Comparison of ENCODE assay signal across 13 cellular contexts in genomic region chr11:64644348-64645242, GRCh38. TPM values are rescaled to one million over a fixed set of nuclear protein-coding genes. Genes with fewer than 3 reads are reported as not detected.
DNase-seq lines count a peak whose midpoint lies in the region; ATAC-seq and TF ChIP-seq lines count a peak whose summit lies in the region.
"Had no signal": no experiment of that assay in that cellular context is flagged by ENCODE, and none has a peak within 500 bp of the region (broad histone marks: within the 10 kb centered on the region; RNA-seq: fewer than 3 reads in every experiment).

No MANE protein-coding gene starts in this region.

- no peak for TF ChIP-seq POLR2A in prostate gland (IDR thresholded peaks at IDR 0.05)

- TF ChIP-seq CTCF in natural killer cell (IDR thresholded peaks at IDR 0.05) (no peak), fibroblast of villous mesenchyme (IDR thresholded peaks at IDR 0.05; ENCODE audit: insufficient read depth, low read depth, low read length) (peak; percentile 7), prostate gland (IDR thresholded peaks at IDR 0.05) (no peak)

- no peak overlapping the region for H3K27ac Mint-ChIP-seq in natural killer cell
- H3K27ac Mint-ChIP-seq in natural killer cell treated with Interleukin-12 subunit alpha and Interleukin-12 subunit beta and Interleukin-15 and Interleukin-18, amount 100 ng/mL, for 72 hours = no peak overlapping the region
- no peak overlapping the region for H3K27ac Mint-ChIP-seq in activated naive CD4-positive, alpha-beta T cell treated with anti-CD3 and anti-CD28 coated beads for 36 hours
- H3K27ac Mint-ChIP-seq: activated T-helper 2 cell treated with anti-CD3 and anti-CD28 coated beads, Interferon-gamma antibody, Interleukin-2, Interleukin-4, amounts not matched to agents 10 μg/mL and 5 μg/mL and 100 μg/mL, durations not matched to agents 14 hours and 24 hours and 36 hours; T-helper 17 cell had no signal

- no peaks in the 10 kb centered on the region for H3K9me3 ChIP-seq in prostate gland

- H3K27ac ChIP-seq in prostate gland = no peak overlapping the region

- H3K4me3 ChIP-seq in fibroblast of villous mesenchyme (ENCODE audit: low read depth, low read length) (no peak overlapping the region), prostate gland (no peak overlapping the region)

- peak overlapping the region; percentile 25 for H3K4me3 Mint-ChIP-seq in natural killer cell
- H3K4me3 Mint-ChIP-seq in natural killer cell treated with Interleukin-12 subunit alpha and Interleukin-12 subunit beta and Interleukin-15 and Interleukin-18, amount 100 ng/mL, for 72 hours = no peak overlapping the region
- H3K4me3 Mint-ChIP-seq in activated naive CD4-positive, alpha-beta T cell treated with anti-CD3 and anti-CD28 coated beads for 36 hours = no peak overlapping the region

- no peaks in the 10 kb centered on the region for H3K36me3 ChIP-seq in prostate gland

- H3K36me3 Mint-ChIP-seq in natural killer cell = no peaks in the 10 kb centered on the region
- H3K36me3 Mint-ChIP-seq in natural killer cell treated with Interleukin-12 subunit alpha and Interleukin-12 subunit beta and Interleukin-15 and Interleukin-18, amount 100 ng/mL, for 72 hours = no peaks in the 10 kb centered on the region
- H3K36me3 Mint-ChIP-seq in activated naive CD4-positive, alpha-beta T cell treated with anti-CD3 and anti-CD28 coated beads for 36 hours (ENCODE audit: low read depth) = no peaks in the 10 kb centered on the region

- peak in 2 of 3 donors; percentile 35 to 36 for ATAC-seq in natural killer cell
- no peak for ATAC-seq in natural killer cell treated with Interleukin-12 subunit alpha and Interleukin-12 subunit beta and Interleukin-15 and Interleukin-18, amount 100 ng/mL, for 72 hours
- ATAC-seq: T-helper 17 cell had no signal

- H3K27me3 ChIP-seq in prostate gland (replicated peaks; ENCODE audit: insufficient read depth) = peaks cover 9% of the 10 kb centered on the region

- CTCF ChIA-PET in activated naive CD4-positive, alpha-beta T cell treated with anti-CD3 and anti-CD28 coated beads for 36 hours (lab: Charles Lee) = interaction anchor here (0.9 to 1.3 kb wide), 3 partner anchors 11 to 90 kb away, joined by 3 to 4 read pairs (median 3); no protein-coding TSS in a partner anchor

- H3K4me1 ChIP-seq in prostate gland (replicated peaks) = no peaks in the 10 kb centered on the region

- peaks cover 0 to 5% of the 10 kb centered on the region in 2 donors for H3K4me1 Mint-ChIP-seq in natural killer cell
- peaks cover 0 to 3% of the 10 kb centered on the region in 2 donors for H3K4me1 Mint-ChIP-seq in natural killer cell treated with Interleukin-12 subunit alpha and Interleukin-12 subunit beta and Interleukin-15 and Interleukin-18, amount 100 ng/mL, for 72 hours (ENCODE audit: low read depth in 2 of 2)
- peaks cover 2% of the 10 kb centered on the region for H3K4me1 Mint-ChIP-seq in activated naive CD4-positive, alpha-beta T cell treated with anti-CD3 and anti-CD28 coated beads for 36 hours (ENCODE audit: low read depth)

- intact Hi-C loops in natural killer cell (cut with micrococcal nuclease) = no loop called here
- intact Hi-C loops in activated naive CD4-positive, alpha-beta T cell treated with anti-CD3 and anti-CD28 coated beads for 36 hours (cut with micrococcal nuclease) = no loop called here
- intact Hi-C loops in prostate gland (cut with DNase I) = no loop called here

- 45% methylated on average over 14 of the region's 14 CpGs for WGBS in prostate gland

- peaks cover 12 to 23% of the 10 kb centered on the region in 2 donors for H3K27me3 Mint-ChIP-seq in natural killer cell (ENCODE audit: low read depth in 2 of 2)
- peaks cover 24 to 29% of the 10 kb centered on the region in 2 donors for H3K27me3 Mint-ChIP-seq in natural killer cell treated with Interleukin-12 subunit alpha and Interleukin-12 subunit beta and Interleukin-15 and Interleukin-18, amount 100 ng/mL, for 72 hours
- peaks cover 24% of the 10 kb centered on the region for H3K27me3 Mint-ChIP-seq in activated naive CD4-positive, alpha-beta T cell treated with anti-CD3 and anti-CD28 coated beads for 36 hours (ENCODE audit: low read depth)

- no peak for DNase-seq in natural killer cell
- DNase-seq in natural killer cell treated with Interleukin-12 subunit alpha and Interleukin-12 subunit beta and Interleukin-15 and Interleukin-18, amount 100 ng/mL, for 72 hours (ENCODE audit: low spot score) = no peak
- DNase-seq in NCI-H69 (lab: John Stamatoyannopoulos, UW) = peak; percentile 36
- no peak for DNase-seq in fibroblast of villous mesenchyme (ENCODE audit: low read depth)
- no peak for DNase-seq in NCI-H128 (lab: John Stamatoyannopoulos, UW; ENCODE audit: unreplicated experiment)
- no peak for DNase-seq in NCI-H226
- DNase-seq in activated naive CD4-positive, alpha-beta T cell treated with anti-CD3 and anti-CD28 coated beads for 36 hours = no peak
- no peak for DNase-seq in prostate gland (ENCODE audit: low spot score)
- DNase-seq: left ventricle myocardium superior, NCI-H2029 treated with DMSO at 0.1 percent for 48 hours, T-helper 17 cell had no signal

- no peaks in the 10 kb centered on the region for H3K9me3 Mint-ChIP-seq in natural killer cell
- no peaks in the 10 kb centered on the region for H3K9me3 Mint-ChIP-seq in natural killer cell treated with Interleukin-12 subunit alpha and Interleukin-12 subunit beta and Interleukin-15 and Interleukin-18, amount 100 ng/mL, for 72 hours
- H3K9me3 Mint-ChIP-seq in activated naive CD4-positive, alpha-beta T cell treated with anti-CD3 and anti-CD28 coated beads for 36 hours = no peaks in the 10 kb centered on the region
- H3K9me3 Mint-ChIP-seq: activated T-helper 2 cell treated with anti-CD3 and anti-CD28 coated beads, Interferon-gamma antibody, Interleukin-2, Interleukin-4, amounts not matched to agents 10 μg/mL and 5 μg/mL and 100 μg/mL, durations not matched to agents 14 hours and 24 hours and 36 hours had no signal

RNA-seq across cellular contexts. Expression of gene SLC22A12, which starts 53.6 kb away (rescaled TPM):
- total RNA-seq in natural killer cell (not detected), fibroblast of villous mesenchyme (not detected in 2 replicates), prostate gland (not detected)
- total RNA-seq in natural killer cell treated with Interleukin-12 subunit alpha and Interleukin-12 subunit beta and Interleukin-15 and Interleukin-18, amount 100 ng/mL, for 72 hours = not detected
- total RNA-seq in activated naive CD4-positive, alpha-beta T cell treated with anti-CD3 and anti-CD28 coated beads for 36 hours = not detected
- total RNA-seq: activated T-helper 2 cell treated with anti-CD3 and anti-CD28 coated beads, Interferon-gamma antibody, Interleukin-2, Interleukin-4, amounts not matched to agents 10 μg/mL and 5 μg/mL and 100 μg/mL, durations not matched to agents 14 hours and 24 hours and 36 hours; left ventricle myocardium superior; skeletal muscle tissue; T-helper 17 cell had no signal

Comparison
In these comparisons a context has a peak if more than half of its experiments do, and no peak if none do; other contexts are left out.
1. ATAC-seq: peak in natural killer cell (2 of 3); none in natural killer cell treated with Interleukin-12 subunit alpha and Interleukin-12 subunit beta and Interleukin-15 and Interleukin-18, amount 100 ng/mL, for 72 hours (0 of 2).